Comparison of ENCODE assay signal across 19 cellular contexts in genomic region chr7:53237344-53237913, GRCh38.
"Had no signal": no experiment of that assay in that cellular context is flagged by ENCODE, and none has a peak within 500 bp of the region (broad histone marks: within the 10 kb centered on the region; RNA-seq: fewer than 3 reads in every experiment).

No MANE protein-coding gene starts in this region.

- H3K4me3 ChIP-seq: lower lobe of right lung, pancreas, tibial nerve had no signal

- H3K9me3 Mint-ChIP-seq: brain had no signal

- H3K4me1 ChIP-seq: lower lobe of right lung, pancreas, tibial nerve had no signal

- H3K36me3 Mint-ChIP-seq: activated CD4-positive, alpha-beta memory T cell treated with anti-CD3 and anti-CD28 coated beads for 36 hours; activated CD8-positive, alpha-beta memory T cell treated with anti-CD3 and anti-CD28 coated beads, Interleukin-2, amount 10 ng/mL, durations not matched to agents 7 days and 5 days; activated naive CD4-positive, alpha-beta T cell treated with anti-CD3 and anti-CD28 coated beads, Interleukin-2, amount 50 U/mL, for 24 hours; brain; naive B cell; stimulated activated memory B cell treated with anti-CD40 and anti-IgM and Interleukin-4, amounts not matched to agents 10 μg/mL and 1 μg/mL and 100 μg/mL, for 72 hours had no signal

- H3K27ac Mint-ChIP-seq: activated CD4-positive, alpha-beta memory T cell treated with anti-CD3 and anti-CD28 coated beads for 36 hours; activated CD4-positive, alpha-beta T cell treated with anti-CD3 and anti-CD28 coated beads for 36 hours; activated CD8-positive, alpha-beta memory T cell treated with anti-CD3 and anti-CD28 coated beads, Interleukin-2, amount 10 ng/mL, durations not matched to agents 7 days and 5 days; activated naive CD4-positive, alpha-beta T cell treated with anti-CD3 and anti-CD28 coated beads, Interleukin-2, amount 50 U/mL, for 24 hours; brain; dendritic cell treated with granulocyte-macrophage colony-stimulating factor and Interleukin-4, amounts not matched to agents 40 ng/mL and 50 ng/mL, for 4 days; naive B cell; stimulated activated memory B cell treated with anti-CD40 and anti-IgM and Interleukin-4, amounts not matched to agents 10 μg/mL and 1 μg/mL and 100 μg/mL, for 72 hours; T-helper 17 cell had no signal

- H3K36me3 ChIP-seq: lower lobe of right lung, pancreas, tibial nerve, WERI-Rb-1 had no signal

- H3K4me1 Mint-ChIP-seq: activated CD4-positive, alpha-beta T cell treated with anti-CD3 and anti-CD28 coated beads for 36 hours; activated CD8-positive, alpha-beta memory T cell treated with anti-CD3 and anti-CD28 coated beads, Interleukin-2, amount 10 ng/mL, durations not matched to agents 7 days and 5 days; activated naive CD4-positive, alpha-beta T cell treated with anti-CD3 and anti-CD28 coated beads, Interleukin-2, amount 50 U/mL, for 24 hours; brain; naive B cell; stimulated activated memory B cell treated with anti-CD40 and anti-IgM and Interleukin-4, amounts not matched to agents 10 μg/mL and 1 μg/mL and 100 μg/mL, for 72 hours; T-helper 17 cell had no signal

- ATAC-seq: activated CD4-positive, alpha-beta T cell treated with anti-CD3 and anti-CD28 coated beads for 36 hours; activated CD8-positive, alpha-beta memory T cell treated with anti-CD3 and anti-CD28 coated beads, Interleukin-2, amount 10 ng/mL, durations not matched to agents 7 days and 5 days; lower lobe of right lung; pancreas; T-helper 17 cell had no signal

- H3K27me3 ChIP-seq: pancreas, tibial nerve had no signal

- H3K27ac ChIP-seq: lower lobe of right lung, pancreas, tibial nerve, WERI-Rb-1 had no signal

- DNase-seq: activated CD4-positive, alpha-beta memory T cell treated with anti-CD3 and anti-CD28 coated beads for 36 hours; activated CD4-positive, alpha-beta T cell treated with anti-CD3 and anti-CD28 coated beads for 36 hours; activated CD8-positive, alpha-beta memory T cell treated with anti-CD3 and anti-CD28 coated beads, Interleukin-2, amount 10 ng/mL, durations not matched to agents 7 days and 5 days; activated effector memory CD4-positive, alpha-beta T cell treated with Interleukin-2 at 50 U/mL for 16 hours; activated T-cell treated with anti-CD3 and anti-CD28 coated beads, Interleukin-2, amount 50 U/mL, for 1 hour; effector memory CD4-positive, alpha-beta T cell; hippocampal formation; kidney glomerular epithelial cell; lower lobe of right lung; naive B cell; pancreas; stimulated activated CD4-positive, alpha-beta T cell treated with anti-CD3 and anti-CD28 coated beads, Interleukin-2, amount 100 ng/mL, for 48 hours; T-helper 17 cell; WERI-Rb-1 had no signal

- H3K9me3 ChIP-seq: lower lobe of right lung, pancreas, tibial nerve had no signal

- H3K4me3 Mint-ChIP-seq: activated CD4-positive, alpha-beta memory T cell treated with anti-CD3 and anti-CD28 coated beads for 36 hours; activated CD4-positive, alpha-beta T cell treated with anti-CD3 and anti-CD28 coated beads for 36 hours; activated CD8-positive, alpha-beta memory T cell treated with anti-CD3 and anti-CD28 coated beads, Interleukin-2, amount 10 ng/mL, durations not matched to agents 7 days and 5 days; activated naive CD4-positive, alpha-beta T cell treated with anti-CD3 and anti-CD28 coated beads, Interleukin-2, amount 50 U/mL, for 24 hours; brain; dendritic cell treated with granulocyte-macrophage colony-stimulating factor and Interleukin-4, amounts not matched to agents 40 ng/mL and 50 ng/mL, for 4 days; naive B cell; stimulated activated memory B cell treated with anti-CD40 and anti-IgM and Interleukin-4, amounts not matched to agents 10 μg/mL and 1 μg/mL and 100 μg/mL, for 72 hours; T-helper 17 cell had no signal

- H3K27me3 Mint-ChIP-seq: activated CD4-positive, alpha-beta memory T cell treated with anti-CD3 and anti-CD28 coated beads for 36 hours; activated CD4-positive, alpha-beta T cell treated with anti-CD3 and anti-CD28 coated beads for 36 hours; activated CD8-positive, alpha-beta memory T cell treated with anti-CD3 and anti-CD28 coated beads, Interleukin-2, amount 10 ng/mL, durations not matched to agents 7 days and 5 days; activated naive CD4-positive, alpha-beta T cell treated with anti-CD3 and anti-CD28 coated beads, Interleukin-2, amount 50 U/mL, for 24 hours; dendritic cell treated with granulocyte-macrophage colony-stimulating factor and Interleukin-4, amounts not matched to agents 40 ng/mL and 50 ng/mL, for 4 days; naive B cell; stimulated activated memory B cell treated with anti-CD40 and anti-IgM and Interleukin-4, amounts not matched to agents 10 μg/mL and 1 μg/mL and 100 μg/mL, for 72 hours; T-helper 17 cell had no signal
